16 cellular contexts compared by ENCODE assay signal in the genomic region with DNA sequence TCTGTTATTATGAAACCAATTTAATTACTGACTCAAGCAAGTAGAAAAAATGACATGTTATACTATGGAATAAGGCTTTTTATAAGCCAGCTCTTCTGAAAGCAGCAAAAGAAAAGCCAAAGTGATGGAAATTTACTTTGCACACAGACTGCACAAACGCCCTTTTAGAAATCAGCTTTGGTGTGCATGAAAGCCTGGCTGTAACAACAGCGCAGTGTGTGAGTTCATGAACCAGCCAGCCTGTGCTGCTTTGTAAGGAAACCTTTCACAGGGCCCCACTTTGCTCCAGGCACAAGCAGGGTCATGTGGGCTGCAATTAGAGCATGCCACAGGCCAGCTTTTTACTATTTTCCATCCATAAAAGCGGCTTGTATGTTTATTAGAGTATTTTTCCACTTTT. TPM values are rescaled to one million over a fixed set of nuclear protein-coding genes. Genes with fewer than 3 reads are reported as not detected.
DNase-seq lines count a peak whose midpoint lies in the region; ATAC-seq and TF ChIP-seq lines count a peak whose summit lies in the region.
"Had no signal": no experiment of that assay in that cellular context is flagged by ENCODE, and none has a peak within 500 bp of the region (broad histone marks: within the 10 kb centered on the region; RNA-seq: fewer than 3 reads in every experiment).

No MANE protein-coding gene starts in this region.

- H3K79me1 ChIP-seq in mesendoderm (ENCODE audit: low read length) = no peaks in the 10 kb centered on the region

- H3K4me2 ChIP-seq in fibroblast of lung (ENCODE audit: extremely low read depth, insufficient read depth, low read length) = no peak overlapping the region
- no peak overlapping the region for H3K4me2 ChIP-seq in mesendoderm (ENCODE audit: low read length)
- H3K4me2 ChIP-seq: BLaER1 had no signal

- DNase-seq in SK-N-MC (ENCODE audit: low read depth, low spot score) = peak; percentile 58
- DNase-seq in fibroblast of lung (ENCODE audit: low read depth in 2 of 2) = peak in 1 of 2 donors; percentile 29
- peak; percentile 95 for DNase-seq in medulla oblongata (ENCODE audit: extremely low spot score)
- DNase-seq in substantia nigra (lab: John Stamatoyannopoulos, UW) = peak in 47 of 49 donors; percentile 19 to 93 (median 74)
- no peak for DNase-seq in GM19240 (ENCODE audit: insufficient read length, low spot score)
- no peak for DNase-seq in mesendoderm
- DNase-seq in CD8-positive, alpha-beta T cell = no peak
- DNase-seq: activated effector memory CD4-positive, alpha-beta T cell treated with Interleukin-2 at 50 U/mL for 16 hours; effector memory CD8-positive, alpha-beta T cell; left ventricle myocardium inferior; NCI-H2029; NCI-H510A treated with DMSO at 0.1 percent for 48 hours; stimulated activated CD4-positive, alpha-beta T cell treated with anti-CD3 and anti-CD28 coated beads, Interleukin-12 subunit alpha, Interleukin-12 subunit beta, amount 100 ng/mL, for 4 hours had no signal

- H3K4me3 Mint-ChIP-seq in CD8-positive, alpha-beta T cell = no peak overlapping the region
- H3K4me3 Mint-ChIP-seq: effector memory CD8-positive, alpha-beta T cell had no signal

- no peaks in the 10 kb centered on the region for H3K79me2 ChIP-seq in fibroblast of lung (ENCODE audit: control insufficient read depth, insufficient read depth, low read length)
- no peaks in the 10 kb centered on the region for H3K79me2 ChIP-seq in mesendoderm (ENCODE audit: control insufficient read depth, insufficient read depth, low read length)

- no peak overlapping the region for H3K56ac ChIP-seq in mesendoderm (ENCODE audit: low read length)

- no peak overlapping the region for H2BK15ac ChIP-seq in mesendoderm (replicated peaks; ENCODE audit: low read depth)

- no peaks in the 10 kb centered on the region for H3K36me3 Mint-ChIP-seq in CD8-positive, alpha-beta T cell

- H3K18ac ChIP-seq in mesendoderm (ENCODE audit: low read length) = no peak overlapping the region

- POLR2A ChIA-PET in CD8-positive, alpha-beta T cell (lab: Charles Lee) = no interaction called here

- no peaks in the 10 kb centered on the region for H3K4me1 Mint-ChIP-seq in CD8-positive, alpha-beta T cell (ENCODE audit: low read depth)

- H3K27me3 Mint-ChIP-seq in CD8-positive, alpha-beta T cell (ENCODE audit: low read depth) = no peaks in the 10 kb centered on the region

- H3K9me3 Mint-ChIP-seq in CD8-positive, alpha-beta T cell = no peaks in the 10 kb centered on the region
- H3K9me3 Mint-ChIP-seq: effector memory CD8-positive, alpha-beta T cell had no signal

- H3K27me3 ChIP-seq in fibroblast of lung (ENCODE audit: control insufficient read depth, insufficient read depth, low read length) = no peaks in the 10 kb centered on the region
- H3K27me3 ChIP-seq in mesendoderm (ENCODE audit: insufficient read depth, low read length, poor library complexity) = no peaks in the 10 kb centered on the region
- no peaks in the 10 kb centered on the region for H3K27me3 ChIP-seq in CD8-positive, alpha-beta T cell (ENCODE audit: insufficient read depth, low read length)
- H3K27me3 ChIP-seq: BLaER1, neutrophil had no signal

- H3K27ac Mint-ChIP-seq in CD8-positive, alpha-beta T cell = no peak overlapping the region
- H3K27ac Mint-ChIP-seq: effector memory CD8-positive, alpha-beta T cell had no signal

- no peak overlapping the region for H2BK120ac ChIP-seq in mesendoderm (ENCODE audit: low read depth, low read length)

- CTCF ChIA-PET in CD8-positive, alpha-beta T cell (lab: Charles Lee) = interaction anchor here (0.5 kb wide), 1 partner anchor 165 kb away, joined by 4 read pairs; no protein-coding TSS in a partner anchor

- no CpG with 5 or more reads among the region's 3 CpGs for WGBS in mesendoderm (ENCODE audit: extremely low coverage, insufficient coverage, low lambda C conversion rate)

- H3K36me3 ChIP-seq in SK-N-MC (ENCODE audit: insufficient read depth, low read length) (no peaks in the 10 kb centered on the region), fibroblast of lung (ENCODE audit: control insufficient read depth, insufficient read depth, low read length) (no peaks in the 10 kb centered on the region), mesendoderm (ENCODE audit: control insufficient read depth, insufficient read depth, low read length) (no peaks in the 10 kb centered on the region)
- H3K36me3 ChIP-seq in CD8-positive, alpha-beta T cell (ENCODE audit: insufficient read depth, low read length) = no peaks in the 10 kb centered on the region
- H3K36me3 ChIP-seq: BLaER1, left ventricle myocardium inferior, neutrophil had no signal

- H3K27ac ChIP-seq in SK-N-MC (peak overlapping the region; percentile 72), fibroblast of lung (ENCODE audit: insufficient read depth, low read length) (no peak overlapping the region), substantia nigra (ENCODE audit: low read depth, low read length, poor library complexity, severe bottlenecking) (peak overlapping the region; percentile 92), mesendoderm (ENCODE audit: low read depth, low read length) (no peak overlapping the region)
- no peak overlapping the region for H3K27ac ChIP-seq in CD8-positive, alpha-beta T cell (ENCODE audit: low read depth, low read length)
- H3K27ac ChIP-seq: BLaER1, left ventricle myocardium inferior, neutrophil had no signal

- no peaks in the 10 kb centered on the region for H3K4me1 ChIP-seq in fibroblast of lung (ENCODE audit: control insufficient read depth, extremely low read depth, insufficient read depth, low read length)
- H3K4me1 ChIP-seq in mesendoderm (ENCODE audit: control insufficient read depth, low read depth, low read length) = no peaks in the 10 kb centered on the region
- no peaks in the 10 kb centered on the region for H3K4me1 ChIP-seq in CD8-positive, alpha-beta T cell (ENCODE audit: insufficient read depth, low read length)
- H3K4me1 ChIP-seq: BLaER1, left ventricle myocardium inferior had no signal

- no peaks in the 10 kb centered on the region for H3K9me3 ChIP-seq in SK-N-MC (ENCODE audit: low read depth, low read length)
- H3K9me3 ChIP-seq in fibroblast of lung (ENCODE audit: control insufficient read depth, insufficient read depth, low read depth, low read length) = no peaks in the 10 kb centered on the region
- no peaks in the 10 kb centered on the region for H3K9me3 ChIP-seq in CD8-positive, alpha-beta T cell (ENCODE audit: low read length)
- H3K9me3 ChIP-seq: BLaER1, left ventricle myocardium inferior, neutrophil had no signal

- no peak overlapping the region for H4K5ac ChIP-seq in mesendoderm (ENCODE audit: low read length)

- H3K23ac ChIP-seq in mesendoderm (ENCODE audit: low read length) = no peak overlapping the region

- H2BK5ac ChIP-seq in mesendoderm (ENCODE audit: low read length) = no peak overlapping the region

- no peak overlapping the region for H3K4ac ChIP-seq in mesendoderm (ENCODE audit: low read depth, low read length)

- peak overlapping the region; percentile 34 for H3K4me3 ChIP-seq in SK-N-MC
- H3K4me3 ChIP-seq in fibroblast of lung (replicated peaks in 1 of 4; ENCODE audit: control extremely low read depth in 1 of 4, insufficient read depth in 1 of 4, low read depth in 3 of 4, low read length in 4 of 4) = no peak overlapping the region
- H3K4me3 ChIP-seq in mesendoderm (ENCODE audit: low read length) = no peak overlapping the region
- H3K4me3 ChIP-seq in CD8-positive, alpha-beta T cell (ENCODE audit: low read depth, low read length) = no peak overlapping the region
- H3K4me3 ChIP-seq: BLaER1, left ventricle myocardium inferior had no signal

- ATAC-seq in CD8-positive, alpha-beta T cell = no peak
- ATAC-seq in HG03108 (IDR thresholded peaks at IDR 0.05; ENCODE audit: unreplicated experiment) = no peak
- ATAC-seq: effector memory CD8-positive, alpha-beta T cell had no signal

- no peaks in the 10 kb centered on the region for H4K20me1 ChIP-seq in fibroblast of lung (ENCODE audit: control insufficient read depth, extremely low read depth, insufficient read depth, low read length)
- H4K20me1 ChIP-seq: BLaER1 had no signal

- TF ChIP-seq CTCF in fibroblast of lung (conservative IDR thresholded peaks at IDR 0.05 in 1 of 2, IDR thresholded peaks at IDR 0.05 in 1 of 2; ENCODE audit: low read depth in 1 of 2, low read length in 2 of 2) = no peak
- no peak for TF ChIP-seq CTCF in CD8-positive, alpha-beta T cell (IDR thresholded peaks at IDR 0.05)

- H4K8ac ChIP-seq in mesendoderm (ENCODE audit: low read depth, low read length) = no peak overlapping the region

- no peak overlapping the region for H2AK5ac ChIP-seq in mesendoderm (ENCODE audit: low read length)

- peak overlapping the region; percentile 33 for H2AFZ ChIP-seq in fibroblast of lung (ENCODE audit: low read length)

- H3K9ac ChIP-seq in SK-N-MC (ENCODE audit: insufficient read length) (peak overlapping the region; percentile 63), fibroblast of lung (ENCODE audit: insufficient read depth, low read length) (no peak overlapping the region), mesendoderm (ENCODE audit: low read length) (no peak overlapping the region)
- H3K9ac ChIP-seq: BLaER1 had no signal

- intact Hi-C loops in CD8-positive, alpha-beta T cell (cut with DNase I, micrococcal nuclease) = no loop called here

RNA-seq across cellular contexts. Expression of gene IFT88, which starts 13.6 kb away (rescaled TPM):
- 17.5 and 18.2 TPM in 2 replicates for total RNA-seq in fibroblast of lung
- 8.6 and 9.3 TPM in 2 replicates for polyA plus RNA-seq in fibroblast of lung
- 7.7 and 7.9 TPM in 2 replicates for polyA plus RNA-seq in fibroblast of lung (2012)
- polyA minus RNA-seq in fibroblast of lung (ENCODE audit: low replicate concordance) = 1.1 TPM in 2 replicates
- 3.5 TPM for polyA plus RNA-seq in mesendoderm (2013, experiment 1 of 2)
- polyA plus RNA-seq in mesendoderm (2013, experiment 2 of 2) = 3.2 TPM
- 1 to 10 TPM; 7.5 to 8.2 TPM for total RNA-seq in CD8-positive, alpha-beta T cell

RNA-seq across cellular contexts. Expression of gene CRYL1, which starts 27.7 kb away (rescaled TPM):
- total RNA-seq in fibroblast of lung = 16.9 and 20.1 TPM in 2 replicates
- polyA plus RNA-seq in fibroblast of lung = 18.3 and 27.4 TPM in 2 replicates
- 11.7 and 18.5 TPM in 2 replicates for polyA plus RNA-seq in fibroblast of lung (2012)
- polyA minus RNA-seq in fibroblast of lung (ENCODE audit: low replicate concordance) = 17.8 and 23.5 TPM in 2 replicates
- 0.32 TPM for polyA plus RNA-seq in mesendoderm (2013, experiment 1 of 2)
- 0.18 TPM for polyA plus RNA-seq in mesendoderm (2013, experiment 2 of 2)
- total RNA-seq in CD8-positive, alpha-beta T cell = 1 to 10 TPM; 8.0 to 8.5 TPM

Comparison
In these comparisons a context has a peak if more than half of its experiments do, and no peak if none do; other contexts are left out.
1. DNase-seq: peak in SK-N-MC (single experiment), medulla oblongata (single experiment) and substantia nigra (47 of 49); none in GM19240 (single experiment), mesendoderm (single experiment) and CD8-positive, alpha-beta T cell (0 of 7).
2. H3K27ac ChIP-seq: peak in SK-N-MC (single experiment) and substantia nigra (single experiment); none in fibroblast of lung (single experiment), mesendoderm (single experiment) and CD8-positive, alpha-beta T cell (single experiment).